ENCODE assay signal across 9 cellular contexts in genomic region chr13:31204592-31204991, GRCh38. TPM values are rescaled to one million over a fixed set of nuclear protein-coding genes. Genes with fewer than 3 reads are reported as not detected.
DNase-seq lines count a peak whose midpoint lies in the region; ATAC-seq, FAIRE-seq and TF ChIP-seq lines count a peak whose summit lies in the region.
"Had no signal": no experiment of that assay in that cellular context is flagged by ENCODE, and none has a peak within 500 bp of the region (broad histone marks: within the 10 kb centered on the region; RNA-seq: fewer than 3 reads in every experiment).

No MANE protein-coding gene starts in this region.

- no peak for TF ChIP-seq EP300 in HepG2 (IDR thresholded peaks at IDR 0.05; ENCODE audit: low read depth in 2 of 2, low read length in 2 of 2)
- no peak for TF ChIP-seq EP300 in HepG2 (CRISPR knock-in tag; IDR thresholded peaks at IDR 0.05; ENCODE audit: borderline replicate concordance)

- H3K27ac ChIP-seq in HepG2 (ENCODE audit: extremely low read length, insufficient read depth, low read length) (no peak overlapping the region), endodermal cell (ENCODE audit: low read depth, low read length) (no peak overlapping the region)

- no peak overlapping the region for H3K4me3 ChIP-seq in adipocyte (ENCODE audit: low read length)
- H3K4me3 ChIP-seq in HepG2 (replicated peaks in 1 of 3; ENCODE audit: insufficient read depth in 1 of 3, low read depth in 2 of 3, low read length in 3 of 3): no peak overlapping the region
- no peak overlapping the region for H3K4me3 ChIP-seq in endodermal cell (ENCODE audit: low read length)

- WGBS in HepG2 (ENCODE audit: low lambda C conversion rate): 67% methylated on average over 1 of the region's 1 CpG
- WGBS in endodermal cell (ENCODE audit: insufficient coverage in 1 of 2, insufficient read length in 1 of 2), 2 experiments: 93% methylated on average over 1 of the region's 1 CpG; no CpG with 5 or more reads in 1 of the 2 experiments

- TF ChIP-seq RAD21 in HepG2 (CRISPR knock-in tag; IDR thresholded peaks at IDR 0.05): no peak

- H3K36me3 ChIP-seq in adipocyte (ENCODE audit: control insufficient read depth, insufficient read depth, low read length, severe bottlenecking): no peaks in the 10 kb centered on the region
- no peaks in the 10 kb centered on the region for H3K36me3 ChIP-seq in HepG2 (replicated peaks in 1 of 2; ENCODE audit: control insufficient read depth in 1 of 2, insufficient read depth in 2 of 2, low read length in 2 of 2)
- H3K36me3 ChIP-seq in endodermal cell (ENCODE audit: control insufficient read depth, insufficient read depth, low read length): no peaks in the 10 kb centered on the region

- H3K27me3 Mint-ChIP-seq in endodermal cell (ENCODE audit: insufficient read depth): no peaks in the 10 kb centered on the region

- intact Hi-C loops in HepG2 (cut with micrococcal nuclease; ENCODE audit: unreplicated experiment): no loop called here

- H3K27me3 ChIP-seq in adipocyte (replicated peaks; ENCODE audit: control insufficient read depth, insufficient read depth, low read length) (no peaks in the 10 kb centered on the region), HepG2 (ENCODE audit: control insufficient read depth in 1 of 2, insufficient read depth in 2 of 2, low read length in 2 of 2) (no peaks in the 10 kb centered on the region; a peak in 1 of 5 replicates), endodermal cell (ENCODE audit: control insufficient read depth, insufficient read depth, low read length, poor library complexity, severe bottlenecking) (no peaks in the 10 kb centered on the region)

- H3K36me3 Mint-ChIP-seq in endodermal cell (ENCODE audit: low read depth): no peaks in the 10 kb centered on the region

- no peaks in the 10 kb centered on the region for H3K79me2 ChIP-seq in HepG2 (ENCODE audit: insufficient read depth, low read length)

- H3K4me3 Mint-ChIP-seq in endodermal cell: no peak overlapping the region

- peak; percentile 48 for DNase-seq in NCI-H82 (lab: John Stamatoyannopoulos, UW)
- DNase-seq in NCI-H82 treated with DMSO at 0.1 percent for 48 hours (lab: John Stamatoyannopoulos, UW; ENCODE audit: unreplicated experiment): no peak
- DNase-seq in LHCN-M2 (ENCODE audit: low read depth): peak; percentile 53
- DNase-seq in adipocyte (ENCODE audit: low read depth): peak; percentile 59
- DNase-seq in HepG2 (ENCODE audit: low spot score): peak; percentile 34
- no peak for DNase-seq in GM13977 (ENCODE audit: low spot score)
- no peak for DNase-seq in stimulated activated CD4-positive, alpha-beta T cell treated with anti-CD3 and anti-CD28 coated beads, Interleukin-4, amount 100 ng/mL, for 1 hour
- no peak for DNase-seq in endodermal cell

- CTCF ChIA-PET in HepG2 (lab: Yijun Ruan, JAX; ENCODE audit: low intra/inter-chr PET ratio, low total read pairs): no interaction called here

- H3K4me1 Mint-ChIP-seq in endodermal cell: peaks cover 31% of the 10 kb centered on the region

- H3K4me1 ChIP-seq in adipocyte (ENCODE audit: control insufficient read depth, insufficient read depth, low read length): peaks cover 58% of the 10 kb centered on the region
- H3K4me1 ChIP-seq in HepG2 (ENCODE audit: insufficient read depth, low read length): peaks cover 34% of the 10 kb centered on the region
- H3K4me1 ChIP-seq in endodermal cell (ENCODE audit: control insufficient read depth, insufficient read depth, low read length): peaks cover 10% of the 10 kb centered on the region

- no peak for FAIRE-seq in HepG2 (lab: Jason Lieb, UNC)

- H3K9me3 ChIP-seq in adipocyte (ENCODE audit: control insufficient read depth, low read length): no peaks in the 10 kb centered on the region
- H3K9me3 ChIP-seq in HepG2 (ENCODE audit: low read length): no peaks in the 10 kb centered on the region
- no peaks in the 10 kb centered on the region for H3K9me3 ChIP-seq in endodermal cell (ENCODE audit: control insufficient read depth, low read length)

- BruUV-seq in HepG2 (replicated peaks; lab: Mats Ljungman, UMichigan): no TSS peak

- H3K9me3 Mint-ChIP-seq in endodermal cell: no peaks in the 10 kb centered on the region

- H3K9ac ChIP-seq in adipocyte (ENCODE audit: low read length) (no peak overlapping the region), HepG2 (ENCODE audit: insufficient read depth, low read depth, low read length) (no peak overlapping the region), endodermal cell (ENCODE audit: extremely low read depth, low read length, poor library complexity, severe bottlenecking) (no peak overlapping the region)

- H3K4me2 ChIP-seq in HepG2 (ENCODE audit: low read depth, low read length): no peak overlapping the region

- no peak for ATAC-seq in HepG2
- ATAC-seq: left lobe of liver had no signal

- in situ Hi-C loops in HepG2 (cut with HindIII; ENCODE audit: extremely low pct_ligation_motif_present, low pct_unique_long_range_greater_than_20kb): loop anchor here (5.0 kb wide), 1 partner anchor 42 kb away; the partner anchor contains the start of gene HSPH1
- in situ Hi-C loops in GM13977 (cut with MboI; ENCODE audit: low pct_unique_long_range_greater_than_20kb, low sequenced_read_pairs, unreplicated experiment): no loop called here

- no peak for TF ChIP-seq CTCF in HepG2 (CRISPR knock-in tag; IDR thresholded peaks at IDR 0.05)
- TF ChIP-seq CTCF in GM13977 (IDR thresholded peaks at IDR 0.05; ENCODE audit: extremely low read depth, insufficient read depth, missing control alignments): no peak
- TF ChIP-seq CTCF in endodermal cell (conservative IDR thresholded peaks at IDR 0.05): no peak

- no peak overlapping the region for H2AFZ ChIP-seq in HepG2 (ENCODE audit: low read length)

- POLR2A ChIA-PET in HepG2 (lab: Yijun Ruan, JAX): no interaction called here

- H4K20me1 ChIP-seq in HepG2 (ENCODE audit: insufficient read depth, low read length): no peaks in the 10 kb centered on the region

- TF ChIP-seq POLR2A in HepG2 (IDR thresholded peaks at IDR 0.05; ENCODE audit: insufficient read depth in 1 of 2, low read depth in 2 of 2, low read length in 2 of 2): no peak

- no peak overlapping the region for H3K27ac Mint-ChIP-seq in endodermal cell

TF ChIP-seq in HepG2, 621 proteins besides CTCF, POLR2A, EP300 and RAD21 (continues in another document):
- peak; percentile 74 for TF ChIP-seq FOSL2 (CRISPR knock-in tag; IDR thresholded peaks at IDR 0.05)

RNA-seq across cellular contexts. Expression of gene B3GLCT, which starts 4.8 kb away (rescaled TPM):
- total RNA-seq in LHCN-M2 (2014; rRNA removed) (9.1 and 10.5 TPM in 2 replicates), HepG2 (2016; rRNA removed; fragmentation: Illumina TruSeq; extraction: Trizol) (4.4 and 7.1 TPM in 2 replicates), endodermal cell (10 to 100 TPM; 10.1 to 11.5 TPM)
- 3.3 TPM for polyA plus RNA-seq in LHCN-M2 (2012)
- 1.5 and 1.7 TPM in 2 replicates for total RNA-seq in HepG2 (2016; cell fraction: cytosol; rRNA removed; fragmentation: Illumina TruSeq; extraction: Trizol; ENCODE audit: low read depth)
- 4.5 and 7.7 TPM in 2 replicates for total RNA-seq in HepG2 (2016; cell fraction: insoluble cytoplasmic fraction; rRNA removed; fragmentation: Illumina TruSeq; extraction: Trizol)
- total RNA-seq in HepG2 (2016; cell fraction: membrane; rRNA removed; fragmentation: Illumina TruSeq; extraction: Trizol): 2.9 and 3.4 TPM in 2 replicates
- total RNA-seq in HepG2 (2016; cell fraction: nucleus; rRNA removed; fragmentation: Illumina TruSeq; extraction: Trizol): 7.2 and 8.5 TPM in 2 replicates
- 1.9 and 2.0 TPM in 2 replicates for polyA plus RNA-seq in HepG2 (2011; rRNA removed)
- 1.3 and 1.7 TPM in 2 replicates for polyA plus RNA-seq in HepG2 (2011; cell fraction: cytosol; rRNA removed)
- 0.79 and 1.2 TPM in 2 replicates for polyA plus RNA-seq in HepG2 (2011; cell fraction: nucleus; rRNA removed)
- polyA plus RNA-seq in HepG2 (2012): 2.2 and 3.0 TPM in 2 replicates
- 0.46 and 0.54 TPM in 2 replicates for polyA plus RNA-seq in HepG2 (2016; cell fraction: cytosol; fragmentation: Illumina TruSeq; extraction: Trizol; ENCODE audit: low read depth)
- 2.9 and 3.3 TPM in 2 replicates for polyA plus RNA-seq in HepG2 (2016; cell fraction: insoluble cytoplasmic fraction; fragmentation: Illumina TruSeq; extraction: Trizol; ENCODE audit: low read depth)
- 1.4 and 1.5 TPM in 2 replicates for polyA plus RNA-seq in HepG2 (2016; cell fraction: membrane; fragmentation: Illumina TruSeq; extraction: Trizol; ENCODE audit: low read depth)
- 7.6 and 8.4 TPM in 2 replicates for polyA plus RNA-seq in HepG2 (2016; cell fraction: nucleus; fragmentation: Illumina TruSeq; extraction: Trizol; ENCODE audit: insufficient read depth, low read depth)
- polyA minus RNA-seq in HepG2 (2011; rRNA and poly(A)+ RNA removed; ENCODE audit: low replicate concordance): 2.6 and 4.6 TPM in 2 replicates
- 2.5 TPM in 2 replicates for polyA minus RNA-seq in HepG2 (2011; cell fraction: cytosol; rRNA and poly(A)+ RNA removed)
- polyA minus RNA-seq in HepG2 (2011; cell fraction: nucleus; rRNA and poly(A)+ RNA removed): 3.5 TPM in 2 replicates
- polyA plus RNA-seq in endodermal cell (2013, experiment 1 of 2): 15.2 TPM
- 13.8 TPM for polyA plus RNA-seq in endodermal cell (2013, experiment 2 of 2)

RNA-seq across cellular contexts. Expression of gene HSPH1, which starts 42.9 kb away (rescaled TPM):
- 54.4 and 70.6 TPM in 2 replicates for total RNA-seq in LHCN-M2 (2014; rRNA removed)
- 31.7 TPM for polyA plus RNA-seq in LHCN-M2 (2012)
- total RNA-seq in HepG2 (2016; rRNA removed; fragmentation: Illumina TruSeq; extraction: Trizol): 62.9 and 131 TPM in 2 replicates
- 9.3 and 10.6 TPM in 2 replicates for total RNA-seq in HepG2 (2016; cell fraction: cytosol; rRNA removed; fragmentation: Illumina TruSeq; extraction: Trizol; ENCODE audit: low read depth)
- 61.8 and 129 TPM in 2 replicates for total RNA-seq in HepG2 (2016; cell fraction: insoluble cytoplasmic fraction; rRNA removed; fragmentation: Illumina TruSeq; extraction: Trizol)
- 29.7 and 34.1 TPM in 2 replicates for total RNA-seq in HepG2 (2016; cell fraction: membrane; rRNA removed; fragmentation: Illumina TruSeq; extraction: Trizol)
- 73.1 and 87.7 TPM in 2 replicates for total RNA-seq in HepG2 (2016; cell fraction: nucleus; rRNA removed; fragmentation: Illumina TruSeq; extraction: Trizol)
- polyA plus RNA-seq in HepG2 (2011; rRNA removed): 11.2 and 13.0 TPM in 2 replicates
- 4.2 and 7.2 TPM in 2 replicates for polyA plus RNA-seq in HepG2 (2011; cell fraction: cytosol; rRNA removed)
- polyA plus RNA-seq in HepG2 (2011; cell fraction: nucleus; rRNA removed): 11.8 and 15.2 TPM in 2 replicates
- 26.4 and 61.0 TPM in 2 replicates for polyA plus RNA-seq in HepG2 (2012)
- 7.7 and 9.3 TPM in 2 replicates for polyA plus RNA-seq in HepG2 (2016; cell fraction: cytosol; fragmentation: Illumina TruSeq; extraction: Trizol; ENCODE audit: low read depth)
- polyA plus RNA-seq in HepG2 (2016; cell fraction: insoluble cytoplasmic fraction; fragmentation: Illumina TruSeq; extraction: Trizol; ENCODE audit: low read depth): 135 and 137 TPM in 2 replicates
- polyA plus RNA-seq in HepG2 (2016; cell fraction: membrane; fragmentation: Illumina TruSeq; extraction: Trizol; ENCODE audit: low read depth): 20.4 and 27.2 TPM in 2 replicates
- 102 and 104 TPM in 2 replicates for polyA plus RNA-seq in HepG2 (2016; cell fraction: nucleus; fragmentation: Illumina TruSeq; extraction: Trizol; ENCODE audit: insufficient read depth, low read depth)
- polyA minus RNA-seq in HepG2 (2011; rRNA and poly(A)+ RNA removed; ENCODE audit: low replicate concordance): 4.1 and 12.8 TPM in 2 replicates
- 16.3 and 18.9 TPM in 2 replicates for polyA minus RNA-seq in HepG2 (2011; cell fraction: cytosol; rRNA and poly(A)+ RNA removed)
- 46.5 and 58.1 TPM in 2 replicates for polyA minus RNA-seq in HepG2 (2011; cell fraction: nucleus; rRNA and poly(A)+ RNA removed)
- 100 to 1,000 TPM in 1 of 2 donors, 10 to 100 TPM in 1; 88.0 to 120 TPM for total RNA-seq in endodermal cell
- polyA plus RNA-seq in endodermal cell (2013, experiment 1 of 2): 58.8 TPM
- polyA plus RNA-seq in endodermal cell (2013, experiment 2 of 2): 62.1 TPM

Comparison
In these comparisons a context has a peak if more than half of its experiments do, and no peak if none do; other contexts are left out.
1. DNase-seq: peak in NCI-H82 (single experiment), LHCN-M2 (single experiment), adipocyte (single experiment) and HepG2 (single experiment); none in NCI-H82 treated with DMSO at 0.1 percent for 48 hours (single experiment), GM13977 (single experiment), stimulated activated CD4-positive, alpha-beta T cell treated with anti-CD3 and anti-CD28 coated beads, Interleukin-4, amount 100 ng/mL, for 1 hour (single experiment) and endodermal cell (single experiment).